ENCODE assay signal across 8 cellular contexts in the genomic region with DNA sequence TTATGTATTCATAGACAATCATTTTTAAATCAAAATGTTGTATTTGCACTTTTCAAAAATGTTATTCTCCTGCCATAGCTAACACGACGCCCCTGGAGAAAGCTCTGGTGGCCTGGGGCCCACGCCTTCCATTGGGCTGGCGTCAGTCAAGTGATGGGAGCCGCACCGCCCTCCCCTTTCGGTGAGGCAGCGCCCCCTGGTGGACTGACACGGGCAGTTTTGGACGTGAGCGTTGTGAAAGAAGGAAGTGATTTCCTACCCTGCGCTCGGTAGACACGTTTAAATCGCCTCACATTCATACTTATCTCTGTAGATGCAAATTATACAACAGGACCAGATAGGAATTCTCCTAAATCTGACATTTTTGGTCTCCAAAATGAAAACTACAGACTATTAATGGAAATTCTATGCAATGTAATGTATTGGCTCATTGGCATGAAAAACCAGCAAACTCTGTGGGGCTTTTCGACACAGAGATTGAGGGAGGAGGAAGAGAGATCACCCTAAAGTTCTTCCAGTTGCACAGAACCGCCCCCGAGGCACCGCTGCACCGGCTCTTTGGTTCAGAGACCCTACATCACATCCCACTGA.
DNase-seq lines count a peak whose midpoint lies in the region; ATAC-seq and TF ChIP-seq lines count a peak whose summit lies in the region.

No MANE protein-coding gene starts in this region.

- intact Hi-C loops in Right ventricle myocardium inferior (cut with DNase I) = no loop called here
- intact Hi-C loops in cardiac septum (cut with DNase I) = loop anchor here (5.0 kb wide), 1 partner anchor 374 kb away; no protein-coding TSS in a partner anchor
- intact Hi-C loops in spleen (cut with DNase I; ENCODE audit: low total_unique reads) = no loop called here

- TF ChIP-seq POLR2A in spleen (IDR thresholded peaks at IDR 0.05) = no peak

- TF ChIP-seq CTCF in spleen (IDR thresholded peaks at IDR 0.05 in 8 of 11, conservative IDR thresholded peaks at IDR 0.05 in 3 of 11) = peak in 10 of 11 experiments; percentile 20 to 80 (median 57)

- no peak for DNase-seq in Right ventricle myocardium inferior (ENCODE audit: missing footprints)
- no peak for DNase-seq in cardiac septum (ENCODE audit: low spot score)
- peak; percentile 51 for DNase-seq in NCI-H2029 treated with DMSO at 0.1 percent for 48 hours (lab: John Stamatoyannopoulos, UW)
- peak; percentile 4 for DNase-seq in activated naive CD4-positive, alpha-beta T cell treated with Interleukin-2 at 50 U/mL for 16 hours
- DNase-seq in hepatic stellate cell (ENCODE audit: low spot score) = peak; percentile 34
- no peak for DNase-seq in spleen
- DNase-seq in stimulated activated naive CD4-positive, alpha-beta T cell treated with Interleukin-2 at 50 U/mL for 16 hours (lab: John Stamatoyannopoulos, UW) = no peak

- no peaks in the 10 kb centered on the region for H3K36me3 ChIP-seq in spleen

- H3K4me3 ChIP-seq in spleen = no peak overlapping the region

- H3K27me3 ChIP-seq in spleen (replicated peaks in 1 of 7) = no peaks in the 10 kb centered on the region

- 13 to 21% (median 15%) methylated on average over 20 of the region's 20 CpGs for WGBS in spleen, 5 donors

- H3K9me3 ChIP-seq in spleen = no peaks in the 10 kb centered on the region

- peak; percentile 72 for ATAC-seq in Right ventricle myocardium inferior
- peak; percentile 91 for ATAC-seq in HG02884 (IDR thresholded peaks at IDR 0.05; ENCODE audit: unreplicated experiment)

- peaks cover 0 to 4% (median 0%) of the 10 kb centered on the region in 6 donors for H3K4me1 ChIP-seq in spleen

- no peak overlapping the region for H3K27ac ChIP-seq in spleen

Comparison
In these comparisons a context has a peak if more than half of its experiments do, and no peak if none do; other contexts are left out.
1. DNase-seq: peak in NCI-H2029 treated with DMSO at 0.1 percent for 48 hours (single experiment), activated naive CD4-positive, alpha-beta T cell treated with Interleukin-2 at 50 U/mL for 16 hours (single experiment) and hepatic stellate cell (single experiment); none in Right ventricle myocardium inferior (single experiment), cardiac septum (single experiment), spleen (single experiment) and stimulated activated naive CD4-positive, alpha-beta T cell treated with Interleukin-2 at 50 U/mL for 16 hours (single experiment).